1 cellular context compared by ENCODE assay signal in genomic region chr11:78139422-78140391, GRCh38.
A peak's percentile ranks its signal among the peaks of the same experiment; 100 is the strongest.
TF ChIP-seq lines count a peak whose summit lies in the region.

ALG8 (minus strand) TSS chr11:78139626; CDS start chr11:78139588, 38 bp downstream.

TF ChIP-seq in H1, 55 proteins besides CTCF, POLR2A, EP300 and RAD21 (continued from another document):
- TF ChIP-seq CHD7 (IDR thresholded peaks at IDR 0.05; ENCODE audit: insufficient replicate concordance, low read length), result no peak
- no peak for TF ChIP-seq RXRA (IDR thresholded peaks at IDR 0.05; ENCODE audit: insufficient read depth, low read depth, low read length)
- peak; percentile 91 for TF ChIP-seq TBP (IDR thresholded peaks at IDR 0.05; ENCODE audit: low read depth, low read length)
- TF ChIP-seq GTF2F1 (IDR thresholded peaks at IDR 0.05; ENCODE audit: borderline replicate concordance, low read depth, low read length), result peak; percentile 77; the same call in 1 of the 2 replicates
- peak; percentile 89 for TF ChIP-seq TAF7 (optimal IDR thresholded peaks at IDR 0.05; ENCODE audit: borderline replicate concordance, low read depth, low read length)
- no peak for TF ChIP-seq RFX5 (IDR thresholded peaks at IDR 0.05; ENCODE audit: borderline replicate concordance, low read depth, low read length)
- no peak for TF ChIP-seq RNF2 (IDR thresholded peaks at IDR 0.05; ENCODE audit: borderline replicate concordance, low read depth, low read length, missing control alignments, poor library complexity, severe bottlenecking)
- TF ChIP-seq MAFK (IDR thresholded peaks at IDR 0.05; ENCODE audit: low read depth, low read length), result no peak
- no peak for TF ChIP-seq POU5F1 (IDR thresholded peaks at IDR 0.05; ENCODE audit: low read depth, low read length)
- TF ChIP-seq CBX5 (IDR thresholded peaks at IDR 0.05; ENCODE audit: low read depth, low read length), result no peak
- TF ChIP-seq KDM4A (IDR thresholded peaks at IDR 0.05; ENCODE audit: low read depth, low read length, severe bottlenecking), result peak; percentile 88
- peak; percentile 66 to 73; a peak in 1 of 4 replicates for TF ChIP-seq SIN3A (conservative IDR thresholded peaks at IDR 0.05 in 1 of 2, IDR thresholded peaks at IDR 0.05 in 1 of 2; ENCODE audit: low read depth in 1 of 2, low read length in 2 of 2)
- TF ChIP-seq FOSL1 (IDR thresholded peaks at IDR 0.05; ENCODE audit: insufficient read depth, low read depth, low read length), result no peak
- no peak for TF ChIP-seq SIX5 (IDR thresholded peaks at IDR 0.05; ENCODE audit: low read depth, low read length)
- TF ChIP-seq TAF1 (IDR thresholded peaks at IDR 0.05; ENCODE audit: low read depth, low read length), result peak; percentile 96
- no peak; the same call in 1 of the 2 replicates for TF ChIP-seq CHD2 (IDR thresholded peaks at IDR 0.05; ENCODE audit: low read length)
- no peak for TF ChIP-seq JUN (IDR thresholded peaks at IDR 0.05; ENCODE audit: low read depth, low read length)
- no peak for TF ChIP-seq SP2 (IDR thresholded peaks at IDR 0.05; ENCODE audit: low read length)
- TF ChIP-seq CREB1 (IDR thresholded peaks at IDR 0.05), result peak; percentile 48
- peak; percentile 53 for TF ChIP-seq NANOG (IDR thresholded peaks at IDR 0.05; ENCODE audit: insufficient read depth, low read depth, low read length, poor library complexity, severe bottlenecking)
- TF ChIP-seq SAP30 (IDR thresholded peaks at IDR 0.05; ENCODE audit: insufficient read depth, insufficient replicate concordance, low read length), result peak; percentile 49
- peak; percentile 81; the same call in 1 of the 2 replicates for TF ChIP-seq CEBPB (IDR thresholded peaks at IDR 0.05; ENCODE audit: low read depth, low read length)
- peak; percentile 93 for TF ChIP-seq ASH2L (IDR thresholded peaks at IDR 0.05; ENCODE audit: low read length)
- TF ChIP-seq ZNF274 (IDR thresholded peaks at IDR 0.05; ENCODE audit: borderline replicate concordance, extremely low read depth, low read length), result no peak
- TF ChIP-seq KDM1A (IDR thresholded peaks at IDR 0.05; ENCODE audit: borderline replicate concordance, low read length), result no peak
- peak; percentile 53; the same call in 1 of the 2 replicates for TF ChIP-seq KDM5A (IDR thresholded peaks at IDR 0.05; ENCODE audit: low read length)
- TF ChIP-seq CTBP2 (IDR thresholded peaks at IDR 0.05; ENCODE audit: borderline replicate concordance, insufficient read depth, insufficient read length, low read length), result no peak
- 0 out of 2 replicates have a peak, but pooled peaks have one; percentile 3 for TF ChIP-seq ATF2 (IDR thresholded peaks at IDR 0.05; ENCODE audit: low read length)
- TF ChIP-seq POLR2AphosphoS5 (IDR thresholded peaks at IDR 0.05; ENCODE audit: low read depth, low read length), result peak; percentile 83
- TF ChIP-seq ATF3 (IDR thresholded peaks at IDR 0.05; ENCODE audit: insufficient read depth, low read depth, low read length), result no peak
- no peak for TF ChIP-seq SUZ12 (IDR thresholded peaks at IDR 0.05; ENCODE audit: low read length)
- peak; percentile 99 for TF ChIP-seq PHF8 (conservative IDR thresholded peaks at IDR 0.05; ENCODE audit: low read depth, low read length)
- TF ChIP-seq NRF1 (IDR thresholded peaks at IDR 0.05; ENCODE audit: low read depth, low read length), result peak; percentile 89
- TF ChIP-seq SRF (IDR thresholded peaks at IDR 0.05; ENCODE audit: low read depth, low read length), result 0 out of 2 replicates have a peak, but pooled peaks have one; percentile 26
- TF ChIP-seq BRCA1 (IDR thresholded peaks at IDR 0.05; ENCODE audit: low read depth, low read length), result no peak
- peak; percentile 98 for TF ChIP-seq YY1 (IDR thresholded peaks at IDR 0.05; ENCODE audit: low read depth, low read length)
- no peak for TF ChIP-seq GABPA (IDR thresholded peaks at IDR 0.05; ENCODE audit: borderline replicate concordance, insufficient read depth, low read length)
- no peak for TF ChIP-seq SP4 (IDR thresholded peaks at IDR 0.05; ENCODE audit: low read length)
- TF ChIP-seq EGR1 (IDR thresholded peaks at IDR 0.05; ENCODE audit: borderline replicate concordance, low read depth, low read length), result no peak
- peak; percentile 75; the same call in 1 of the 2 replicates for TF ChIP-seq RBBP5 (IDR thresholded peaks at IDR 0.05; ENCODE audit: borderline replicate concordance, low read depth, low read length)
- TF ChIP-seq BACH1 (IDR thresholded peaks at IDR 0.05; ENCODE audit: low read length), result no peak
- 0 out of 2 replicates have a peak, but pooled peaks have one; percentile 67 for TF ChIP-seq TCF12 (IDR thresholded peaks at IDR 0.05; ENCODE audit: low read depth, low read length)
- no peak for TF ChIP-seq BCL11A (IDR thresholded peaks at IDR 0.05; ENCODE audit: low read depth in 2 of 2, low read length in 2 of 2)
- peak; percentile 99 for TF ChIP-seq E2F6 (IDR thresholded peaks at IDR 0.05)
- TF ChIP-seq EZH2 (IDR thresholded peaks at IDR 0.05; ENCODE audit: low read depth, low read length, severe bottlenecking), result no peak
- TF ChIP-seq JUND (IDR thresholded peaks at IDR 0.05; ENCODE audit: low read length), result peak; percentile 4; the same call in 1 of the 2 replicates
- 0 out of 2 replicates have a peak, but pooled peaks have one; percentile 5 for TF ChIP-seq USF2 (IDR thresholded peaks at IDR 0.05; ENCODE audit: low read length)
- 0 out of 2 replicates have a peak, but pooled peaks have one; percentile 29 for TF ChIP-seq CHD1 (IDR thresholded peaks at IDR 0.05; ENCODE audit: low read depth, low read length)
- no peak for TF ChIP-seq CBX8 (IDR thresholded peaks at IDR 0.05; ENCODE audit: borderline replicate concordance, low read depth, low read length)
- TF ChIP-seq SIRT6 (IDR thresholded peaks at IDR 0.05; ENCODE audit: low read length), result no peak
- TF ChIP-seq SP1 (IDR thresholded peaks at IDR 0.05; ENCODE audit: low read depth, low read length), result peak; percentile 39; the same call in 1 of the 2 replicates
- peak; percentile 99 for TF ChIP-seq MAX (IDR thresholded peaks at IDR 0.05)
- TF ChIP-seq HDAC6 (IDR thresholded peaks at IDR 0.05; ENCODE audit: low read depth, low read length), result no peak
- TF ChIP-seq TEAD4 (IDR thresholded peaks at IDR 0.05; ENCODE audit: low read depth, low read length), result no peak
